ENCODE assay signal across 8 cellular contexts in the genomic region with DNA sequence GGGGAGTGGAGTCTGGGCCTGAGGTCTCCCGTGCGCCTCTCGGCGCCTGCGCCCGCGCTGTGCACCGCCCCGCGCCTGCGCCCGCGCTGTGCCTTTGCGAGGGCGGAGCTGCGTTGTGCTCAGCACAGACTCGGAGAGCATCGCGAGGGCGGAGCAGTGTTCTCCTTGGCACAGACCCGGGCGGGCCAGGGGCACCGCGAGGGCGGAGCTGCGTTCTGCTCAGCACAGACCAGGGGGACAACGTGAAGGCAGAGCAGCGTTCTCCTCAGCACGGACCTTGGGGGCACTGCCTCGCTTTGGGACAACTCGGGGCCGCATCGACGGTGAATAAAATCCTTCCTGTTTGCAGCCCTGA.
DNase-seq lines count a peak whose midpoint lies in the region; ATAC-seq and TF ChIP-seq lines count a peak whose summit lies in the region.
"Not testable (repeated sequence)": the region's sequence is repeated elsewhere in the genome, so short reads cannot be mapped to it uniquely, and the experiment has no call there.

No MANE protein-coding gene starts in this region.

- not testable (repeated sequence) for H3K27ac ChIP-seq in AG04450 (ENCODE audit: low read depth, low read length); HUES6 (ENCODE audit: low read depth, low read length)

- not testable (repeated sequence) for H3K36me3 Mint-ChIP-seq in activated CD8-positive, alpha-beta T cell treated with anti-CD3 and anti-CD28 coated beads, Interleukin-2, amount 10 ng/mL, durations not matched to agents 7 days and 5 days (ENCODE audit: low read depth); endothelial cell (ENCODE audit: low read depth, unreplicated experiment)

- not testable (repeated sequence) for H3K9ac ChIP-seq in HUES6 (ENCODE audit: low read length)

- TF ChIP-seq CTCF in AG04450 (IDR thresholded peaks at IDR 0.05; ENCODE audit: low read depth, low read length); endothelial cell (IDR thresholded peaks at IDR 0.05; ENCODE audit: unreplicated experiment); kidney epithelial cell (IDR thresholded peaks at IDR 0.05; ENCODE audit: insufficient read depth, low read length, poor library complexity, severe bottlenecking): not testable (repeated sequence)

- intact Hi-C loops in posterior cingulate gyrus (cut with DNase I), result not testable (repeated sequence)

- H3K9me3 Mint-ChIP-seq in activated CD8-positive, alpha-beta T cell treated with anti-CD3 and anti-CD28 coated beads, Interleukin-2, amount 10 ng/mL, durations not matched to agents 7 days and 5 days (ENCODE audit: insufficient read depth); endothelial cell (ENCODE audit: unreplicated experiment): not testable (repeated sequence)

- CTCF ChIA-PET in AG04450 (lab: Charles Lee); activated CD8-positive, alpha-beta T cell treated with anti-CD3 and anti-CD28 coated beads, Interleukin-2, amount 10 ng/mL, durations not matched to agents 7 days and 5 days (lab: Charles Lee): not testable (repeated sequence)

- not testable (repeated sequence) for H3K9me3 ChIP-seq in AG04450 (ENCODE audit: control insufficient read depth, insufficient read depth, low read length); HUES6 (ENCODE audit: control insufficient read depth, insufficient read depth, low read depth, low read length)

- not testable (repeated sequence) for H3K27ac Mint-ChIP-seq in activated CD8-positive, alpha-beta T cell treated with anti-CD3 and anti-CD28 coated beads, Interleukin-2, amount 10 ng/mL, durations not matched to agents 7 days and 5 days; endothelial cell (ENCODE audit: unreplicated experiment)

- not testable (repeated sequence) for DNase-seq in AG04450 (ENCODE audit: low read depth, low spot score); activated CD8-positive, alpha-beta T cell treated with anti-CD3 and anti-CD28 coated beads, Interleukin-2, amount 10 ng/mL, durations not matched to agents 7 days and 5 days; kidney epithelial cell (ENCODE audit: low read depth)
- DNase-seq in endothelial cell (ENCODE audit: low spot score) (peak; percentile 34), posterior cingulate gyrus (peak in 6 of 10 donors; percentile 3 to 85 (median 28))

- H3K4me3 ChIP-seq in AG04450 (ENCODE audit: low read depth, low read length) (peak overlapping the region; percentile 56), HUES6 (ENCODE audit: low read depth, low read length) (peak overlapping the region; percentile 57), kidney epithelial cell (ENCODE audit: low read depth, low read length) (peak overlapping the region; percentile 24)

- not testable (repeated sequence) for H3K4me1 ChIP-seq in HUES6 (ENCODE audit: control insufficient read depth, insufficient read depth, low read length)

- H3K36me3 ChIP-seq in HUES6 (ENCODE audit: control insufficient read depth, insufficient read depth, low read length); kidney epithelial cell (ENCODE audit: control insufficient read depth, insufficient read depth, low read length): not testable (repeated sequence)

- not testable (repeated sequence) for H3K27me3 ChIP-seq in AG04450 (ENCODE audit: control insufficient read depth, insufficient read depth, low read length); HUES6 (ENCODE audit: control insufficient read depth, insufficient read depth, low read length); kidney epithelial cell (ENCODE audit: control insufficient read depth, insufficient read depth, low read length)

- not testable (repeated sequence) for H3K27me3 Mint-ChIP-seq in activated CD8-positive, alpha-beta T cell treated with anti-CD3 and anti-CD28 coated beads, Interleukin-2, amount 10 ng/mL, durations not matched to agents 7 days and 5 days (ENCODE audit: low read depth); endothelial cell (ENCODE audit: unreplicated experiment)

- H3K4me1 Mint-ChIP-seq in activated CD8-positive, alpha-beta T cell treated with anti-CD3 and anti-CD28 coated beads, Interleukin-2, amount 10 ng/mL, durations not matched to agents 7 days and 5 days (ENCODE audit: low read depth); endothelial cell (ENCODE audit: unreplicated experiment): not testable (repeated sequence)

- H3K4me3 Mint-ChIP-seq in activated CD8-positive, alpha-beta T cell treated with anti-CD3 and anti-CD28 coated beads, Interleukin-2, amount 10 ng/mL, durations not matched to agents 7 days and 5 days, result peak overlapping the region; percentile 64
- peak overlapping the region; percentile 59 for H3K4me3 Mint-ChIP-seq in endothelial cell (ENCODE audit: unreplicated experiment)

- peak; percentile 100 for ATAC-seq in GM19035 (IDR thresholded peaks at IDR 0.05; ENCODE audit: unreplicated experiment)
- ATAC-seq in HG02623 (IDR thresholded peaks at IDR 0.05; ENCODE audit: unreplicated experiment), result peak; percentile 78
- peak; percentile 100 for ATAC-seq in activated CD8-positive, alpha-beta T cell treated with anti-CD3 and anti-CD28 coated beads, Interleukin-2, amount 10 ng/mL, durations not matched to agents 7 days and 5 days

- POLR2A ChIA-PET in AG04450 (lab: Yijun Ruan, JAX); activated CD8-positive, alpha-beta T cell treated with anti-CD3 and anti-CD28 coated beads, Interleukin-2, amount 10 ng/mL, durations not matched to agents 7 days and 5 days (lab: Charles Lee): not testable (repeated sequence)
